8 cellular contexts compared by ENCODE assay signal in genomic region chrX:153971632-153972367, GRCh38. TPM values are rescaled to one million over a fixed set of nuclear protein-coding genes. Genes with fewer than 3 reads are reported as not detected.
DNase-seq lines count a peak whose midpoint lies in the region; ATAC-seq, FAIRE-seq and TF ChIP-seq lines count a peak whose summit lies in the region.

Gene HCFC1, minus strand, starts transcription at chrX:153971818. Its CDS starts 978 bp downstream, at chrX:153970840.

- POLR2A ChIA-PET in WTC11 (lab: Charles Lee) = interaction anchor here (0.6 to 1.5 kb wide), 6 partner anchors 10 to 350 kb away, joined by 3 to 4 read pairs (median 3); no protein-coding TSS in a partner anchor

- H3K9me3 Mint-ChIP-seq in WTC11 = no peaks in the 10 kb centered on the region

- peaks cover 24% of the 10 kb centered on the region for H3K4me1 Mint-ChIP-seq in WTC11

- H3K27ac Mint-ChIP-seq in WTC11 = peak within 1 kb of the TSS; percentile 100

- CTCF ChIA-PET in WTC11 (lab: Charles Lee) = no interaction called here

- H3K27me3 Mint-ChIP-seq in WTC11 (ENCODE audit: low read depth) = no peaks in the 10 kb centered on the region

- H3K4me3 ChIP-seq in cardiac fibroblast (replicated peaks in 1 of 2; ENCODE audit: low read depth in 2 of 2, low read length in 2 of 2) = peak within 1 kb of the TSS; percentile 80 to 83

- peak; percentile 32 for FAIRE-seq in A204.1 (lab: Jason Lieb, UNC)

- ATAC-seq in GM18861 (IDR thresholded peaks at IDR 0.05; ENCODE audit: unreplicated experiment) (peak; percentile 28), HG03097 (IDR thresholded peaks at IDR 0.05; ENCODE audit: low FRiP score, unreplicated experiment) (peak; percentile 35), WTC11 (peak; percentile 19)

- TF ChIP-seq CTCF in WTC11 (IDR thresholded peaks at IDR 0.05) = no peak
- no peak for TF ChIP-seq CTCF in cardiac fibroblast (IDR thresholded peaks at IDR 0.05; ENCODE audit: low read depth, low read length)

- H3K36me3 Mint-ChIP-seq in WTC11 = no peaks in the 10 kb centered on the region; the same call in 1 of the 2 replicates

- DNase-seq in NCI-H2171 treated with DMSO at 0.1 percent for 48 hours (lab: John Stamatoyannopoulos, UW) = peak; percentile 90
- peak; percentile 85 for DNase-seq in WTC11 (ENCODE audit: low spot score)
- DNase-seq in cardiac fibroblast (ENCODE audit: low read depth in 2 of 2) = peak; percentile 89 to 93
- DNase-seq in iris pigment epithelial cell (ENCODE audit: low read depth) = peak; percentile 86
- peak; percentile 84 for DNase-seq in stimulated activated CD4-positive, alpha-beta T cell treated with anti-CD3 and anti-CD28 coated beads, Interleukin-12 subunit alpha, Interleukin-12 subunit beta, amount 100 ng/mL, for 4 hours

- H3K4me3 Mint-ChIP-seq in WTC11 = peak within 1 kb of the TSS; percentile 100

TF ChIP-seq in WTC11, 78 proteins besides CTCF, POLR2A, EP300 and RAD21:
- TF ChIP-seq ARID4B (CRISPR knock-in tag; IDR thresholded peaks at IDR 0.05; ENCODE audit: borderline replicate concordance) (0 out of 2 replicates have a peak, but pooled peaks have one; percentile 10), CREB1 (CRISPR knock-in tag; IDR thresholded peaks at IDR 0.05) (no peak), ZNF532 (CRISPR knock-in tag; IDR thresholded peaks at IDR 0.05; ENCODE audit: borderline replicate concordance) (no peak), CREM (CRISPR knock-in tag; IDR thresholded peaks at IDR 0.05) (peak; percentile 70; the same call in 1 of the 2 replicates), GABPB1 (CRISPR knock-in tag; IDR thresholded peaks at IDR 0.05) (peak; percentile 31; the same call in 1 of the 2 replicates), SP1 (CRISPR knock-in tag; conservative IDR thresholded peaks at IDR 0.05) (peak; percentile 40; the same call in 1 of the 2 replicates), HMGA2 (CRISPR knock-in tag; IDR thresholded peaks at IDR 0.05) (no peak), NFE2L1 (CRISPR knock-in tag; IDR thresholded peaks at IDR 0.05) (no peak), ZNF423 (CRISPR knock-in tag; IDR thresholded peaks at IDR 0.05) (0 out of 2 replicates have a peak, but pooled peaks have one; percentile 44), E2F5 (CRISPR knock-in tag; IDR thresholded peaks at IDR 0.05) (peak; percentile 14; the same call in 1 of the 2 replicates), SMAD4 (CRISPR knock-in tag; IDR thresholded peaks at IDR 0.05) (no peak)
- TF ChIP-seq, protein P1, sequence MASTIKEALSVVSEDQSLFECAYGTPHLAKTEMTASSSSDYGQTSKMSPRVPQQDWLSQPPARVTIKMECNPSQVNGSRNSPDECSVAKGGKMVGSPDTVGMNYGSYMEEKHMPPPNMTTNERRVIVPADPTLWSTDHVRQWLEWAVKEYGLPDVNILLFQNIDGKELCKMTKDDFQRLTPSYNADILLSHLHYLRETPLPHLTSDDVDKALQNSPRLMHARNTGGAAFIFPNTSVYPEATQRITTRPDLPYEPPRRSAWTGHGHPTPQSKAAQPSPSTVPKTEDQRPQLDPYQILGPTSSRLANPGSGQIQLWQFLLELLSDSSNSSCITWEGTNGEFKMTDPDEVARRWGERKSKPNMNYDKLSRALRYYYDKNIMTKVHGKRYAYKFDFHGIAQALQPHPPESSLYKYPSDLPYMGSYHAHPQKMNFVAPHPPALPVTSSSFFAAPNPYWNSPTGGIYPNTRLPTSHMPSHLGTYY (CRISPR knock-in tag; IDR thresholded peaks at IDR 0.05) = no peak

RNA-seq across cellular contexts. Expression of gene HCFC1, which starts in this region (rescaled TPM):
- 121 to 130 TPM (median 125 TPM) in 3 replicates for total RNA-seq in WTC11 (2021)

Comparison
In these comparisons a context has a peak if more than half of its experiments do, and no peak if none do; other contexts are left out.
1. Peak in every context shown above with its lines: DNase-seq, ATAC-seq and H3K4me3 ChIP-seq.